ENCODE assay signal across 1 cellular context in the genomic region with DNA sequence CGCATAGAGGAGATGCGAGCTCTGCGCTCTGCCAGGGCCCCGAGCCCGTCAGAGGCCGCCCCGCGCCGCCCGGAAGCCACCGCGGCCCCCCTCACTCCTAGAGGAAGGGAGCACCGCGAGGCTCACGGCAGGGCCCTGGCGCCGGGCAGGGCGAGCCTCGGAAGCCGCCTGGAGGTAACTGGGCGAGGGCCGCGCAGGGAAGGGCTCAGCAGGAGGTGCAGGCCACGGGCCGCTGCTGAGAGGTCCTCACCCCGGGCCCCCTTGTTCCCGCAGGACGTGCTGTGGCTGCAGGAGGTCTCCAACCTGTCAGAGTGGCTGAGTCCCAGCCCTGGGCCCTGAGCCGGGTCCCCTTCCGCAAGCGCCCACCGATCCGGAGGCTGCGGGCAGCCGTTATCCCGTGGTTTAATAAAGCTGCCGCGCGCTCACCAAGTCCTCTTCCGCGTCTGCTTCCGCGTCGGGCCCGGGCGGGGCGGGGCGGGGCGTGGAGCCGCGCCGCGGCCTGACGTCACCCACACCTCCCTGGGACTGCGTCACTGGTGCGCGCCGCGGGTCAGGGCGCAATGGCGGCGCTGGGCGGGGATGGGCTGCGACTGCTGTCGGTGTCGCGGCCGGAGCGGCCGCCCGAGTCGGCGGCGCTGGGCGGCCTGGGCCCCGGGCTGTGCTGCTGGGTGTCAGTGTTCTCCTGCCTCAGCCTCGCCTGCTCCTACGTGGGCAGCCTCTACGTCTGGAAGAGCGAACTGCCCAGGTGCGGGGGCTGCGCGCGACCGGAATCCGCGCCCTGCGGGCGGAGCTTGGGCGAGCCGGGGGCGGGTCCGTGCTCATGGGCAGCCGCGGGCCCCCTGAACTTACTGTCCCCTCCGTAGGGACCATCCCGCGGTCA.
A peak's percentile ranks its signal among the peaks of the same experiment; 100 is the strongest.
TF ChIP-seq lines count a peak whose summit lies in the region.

A gene with protein sequence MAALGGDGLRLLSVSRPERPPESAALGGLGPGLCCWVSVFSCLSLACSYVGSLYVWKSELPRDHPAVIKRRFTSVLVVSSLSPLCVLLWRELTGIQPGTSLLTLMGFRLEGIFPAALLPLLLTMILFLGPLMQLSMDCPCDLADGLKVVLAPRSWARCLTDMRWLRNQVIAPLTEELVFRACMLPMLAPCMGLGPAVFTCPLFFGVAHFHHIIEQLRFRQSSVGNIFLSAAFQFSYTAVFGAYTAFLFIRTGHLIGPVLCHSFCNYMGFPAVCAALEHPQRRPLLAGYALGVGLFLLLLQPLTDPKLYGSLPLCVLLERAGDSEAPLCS (plus strand): TSS at position 546 of the 880 bp plus-strand sequence. CDS start 15 bp downstream, at position 561.

TF ChIP-seq in K562, 482 proteins besides CTCF, POLR2A, EP300 and RAD21 (continued from another document and continues in another):
- TF ChIP-seq ARID3B (CRISPR knock-in tag; IDR thresholded peaks at IDR 0.05; ENCODE audit: borderline replicate concordance): 0 out of 2 replicates have a peak, but pooled peaks have one; percentile 48
- TF ChIP-seq ZNF23 (CRISPR knock-in tag; IDR thresholded peaks at IDR 0.05): no peak
- TF ChIP-seq GTF2E2 (tag; IDR thresholded peaks at IDR 0.05): peak; percentile 86
- TF ChIP-seq BCL6 (CRISPR knock-in tag; IDR thresholded peaks at IDR 0.05): no peak
- TF ChIP-seq HDGF (IDR thresholded peaks at IDR 0.05): no peak
- no peak for TF ChIP-seq ZNF316 (IDR thresholded peaks at IDR 0.05)
- no peak for TF ChIP-seq KDM1A (IDR thresholded peaks at IDR 0.05)
- peak; percentile 88 for TF ChIP-seq HCFC1 (IDR thresholded peaks at IDR 0.05; ENCODE audit: low read depth, low read length)
- no peak for TF ChIP-seq HMG20B (CRISPR knock-in tag; IDR thresholded peaks at IDR 0.05)
- TF ChIP-seq BCOR (IDR thresholded peaks at IDR 0.05): no peak
- TF ChIP-seq USF1 (CRISPR knock-in tag; IDR thresholded peaks at IDR 0.05): no peak; the same call in 1 of the 2 replicates
- no peak for TF ChIP-seq ZNF407 (IDR thresholded peaks at IDR 0.05; ENCODE audit: low read depth)
- TF ChIP-seq ZNF134 (CRISPR knock-in tag; conservative IDR thresholded peaks at IDR 0.05): no peak
- TF ChIP-seq NCOR1 (IDR thresholded peaks at IDR 0.05): 0 out of 2 replicates have a peak, but pooled peaks have one; percentile 15
- TF ChIP-seq, protein P1, sequence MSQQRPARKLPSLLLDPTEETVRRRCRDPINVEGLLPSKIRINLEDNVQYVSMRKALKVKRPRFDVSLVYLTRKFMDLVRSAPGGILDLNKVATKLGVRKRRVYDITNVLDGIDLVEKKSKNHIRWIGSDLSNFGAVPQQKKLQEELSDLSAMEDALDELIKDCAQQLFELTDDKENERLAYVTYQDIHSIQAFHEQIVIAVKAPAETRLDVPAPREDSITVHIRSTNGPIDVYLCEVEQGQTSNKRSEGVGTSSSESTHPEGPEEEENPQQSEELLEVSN (IDR thresholded peaks at IDR 0.05; ENCODE audit: borderline replicate concordance in 1 of 2, extremely low read depth in 1 of 2, insufficient read depth in 1 of 2, insufficient read length in 1 of 2, low read depth in 1 of 2, low read length in 1 of 2, poor library complexity in 1 of 2, severe bottlenecking in 1 of 2): peak in 1 of 2 experiments; percentile 48
- peak; percentile 45 for TF ChIP-seq U2AF1 (optimal IDR thresholded peaks at IDR 0.05; ENCODE audit: low read depth, low read length)
- TF ChIP-seq, protein P2, sequence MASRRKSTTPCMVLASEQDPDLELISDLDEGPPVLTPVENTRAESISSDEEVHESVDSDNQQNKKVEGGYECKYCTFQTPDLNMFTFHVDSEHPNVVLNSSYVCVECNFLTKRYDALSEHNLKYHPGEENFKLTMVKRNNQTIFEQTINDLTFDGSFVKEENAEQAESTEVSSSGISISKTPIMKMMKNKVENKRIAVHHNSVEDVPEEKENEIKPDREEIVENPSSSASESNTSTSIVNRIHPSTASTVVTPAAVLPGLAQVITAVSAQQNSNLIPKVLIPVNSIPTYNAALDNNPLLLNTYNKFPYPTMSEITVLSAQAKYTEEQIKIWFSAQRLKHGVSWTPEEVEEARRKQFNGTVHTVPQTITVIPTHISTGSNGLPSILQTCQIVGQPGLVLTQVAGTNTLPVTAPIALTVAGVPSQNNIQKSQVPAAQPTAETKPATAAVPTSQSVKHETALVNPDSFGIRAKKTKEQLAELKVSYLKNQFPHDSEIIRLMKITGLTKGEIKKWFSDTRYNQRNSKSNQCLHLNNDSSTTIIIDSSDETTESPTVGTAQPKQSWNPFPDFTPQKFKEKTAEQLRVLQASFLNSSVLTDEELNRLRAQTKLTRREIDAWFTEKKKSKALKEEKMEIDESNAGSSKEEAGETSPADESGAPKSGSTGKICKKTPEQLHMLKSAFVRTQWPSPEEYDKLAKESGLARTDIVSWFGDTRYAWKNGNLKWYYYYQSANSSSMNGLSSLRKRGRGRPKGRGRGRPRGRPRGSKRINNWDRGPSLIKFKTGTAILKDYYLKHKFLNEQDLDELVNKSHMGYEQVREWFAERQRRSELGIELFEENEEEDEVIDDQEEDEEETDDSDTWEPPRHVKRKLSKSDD (conservative IDR thresholded peaks at IDR 0.05; ENCODE audit: low read length): peak; percentile 58; the same call in 1 of the 2 replicates
- TF ChIP-seq, protein P3, sequence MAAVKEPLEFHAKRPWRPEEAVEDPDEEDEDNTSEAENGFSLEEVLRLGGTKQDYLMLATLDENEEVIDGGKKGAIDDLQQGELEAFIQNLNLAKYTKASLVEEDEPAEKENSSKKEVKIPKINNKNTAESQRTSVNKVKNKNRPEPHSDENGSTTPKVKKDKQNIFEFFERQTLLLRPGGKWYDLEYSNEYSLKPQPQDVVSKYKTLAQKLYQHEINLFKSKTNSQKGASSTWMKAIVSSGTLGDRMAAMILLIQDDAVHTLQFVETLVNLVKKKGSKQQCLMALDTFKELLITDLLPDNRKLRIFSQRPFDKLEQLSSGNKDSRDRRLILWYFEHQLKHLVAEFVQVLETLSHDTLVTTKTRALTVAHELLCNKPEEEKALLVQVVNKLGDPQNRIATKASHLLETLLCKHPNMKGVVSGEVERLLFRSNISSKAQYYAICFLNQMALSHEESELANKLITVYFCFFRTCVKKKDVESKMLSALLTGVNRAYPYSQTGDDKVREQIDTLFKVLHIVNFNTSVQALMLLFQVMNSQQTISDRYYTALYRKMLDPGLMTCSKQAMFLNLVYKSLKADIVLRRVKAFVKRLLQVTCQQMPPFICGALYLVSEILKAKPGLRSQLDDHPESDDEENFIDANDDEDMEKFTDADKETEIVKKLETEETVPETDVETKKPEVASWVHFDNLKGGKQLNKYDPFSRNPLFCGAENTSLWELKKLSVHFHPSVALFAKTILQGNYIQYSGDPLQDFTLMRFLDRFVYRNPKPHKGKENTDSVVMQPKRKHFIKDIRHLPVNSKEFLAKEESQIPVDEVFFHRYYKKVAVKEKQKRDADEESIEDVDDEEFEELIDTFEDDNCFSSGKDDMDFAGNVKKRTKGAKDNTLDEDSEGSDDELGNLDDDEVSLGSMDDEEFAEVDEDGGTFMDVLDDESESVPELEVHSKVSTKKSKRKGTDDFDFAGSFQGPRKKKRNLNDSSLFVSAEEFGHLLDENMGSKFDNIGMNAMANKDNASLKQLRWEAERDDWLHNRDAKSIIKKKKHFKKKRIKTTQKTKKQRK (IDR thresholded peaks at IDR 0.05; ENCODE audit: borderline replicate concordance, low read depth, low read length): no peak
- TF ChIP-seq CREB1 (IDR thresholded peaks at IDR 0.05): peak; percentile 99
- peak; percentile 98 for TF ChIP-seq CREB1 (CRISPR knock-in tag; IDR thresholded peaks at IDR 0.05)
- no peak for TF ChIP-seq MLLT1 (IDR thresholded peaks at IDR 0.05)
- TF ChIP-seq ZNF639 (CRISPR knock-in tag; conservative IDR thresholded peaks at IDR 0.05 in 1 of 2, IDR thresholded peaks at IDR 0.05 in 1 of 2): peak in 1 of 2 experiments; percentile 82; a peak in 2 of 4 replicates
